Comparison of ENCODE assay signal across 8 cellular contexts in the genomic region with DNA sequence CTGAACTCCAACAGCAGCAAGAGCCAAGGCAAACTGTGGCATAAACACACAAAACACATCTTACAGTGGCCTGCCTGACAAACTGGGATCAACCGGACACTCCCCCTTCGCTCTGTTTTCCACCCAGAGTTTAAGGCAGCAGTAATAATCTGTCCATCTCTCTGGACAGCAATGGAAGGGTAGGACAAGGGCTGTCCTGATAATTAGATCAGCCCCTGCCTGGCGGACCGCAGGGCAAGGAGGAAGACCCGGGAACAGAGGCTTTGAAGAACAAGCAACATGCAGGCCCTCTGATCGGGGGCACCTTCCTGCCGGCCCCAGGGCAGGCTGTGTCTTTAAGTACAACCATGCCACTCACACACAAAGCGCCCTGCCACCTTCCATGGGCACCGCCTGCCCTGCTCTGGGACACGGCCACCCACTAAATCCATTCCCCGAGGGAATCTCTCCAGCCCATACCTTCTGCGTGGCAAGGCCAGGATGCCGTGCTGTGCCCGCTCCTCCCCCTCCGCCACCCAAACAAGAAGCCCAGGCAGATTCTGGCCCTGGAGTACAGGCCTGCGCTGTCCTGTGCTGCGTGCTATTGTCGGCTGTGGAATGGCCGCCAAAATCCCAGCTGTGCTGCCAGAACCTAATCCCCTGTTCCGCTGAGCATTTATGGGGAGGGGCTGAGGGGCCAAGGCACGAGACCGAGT. TPM values are rescaled to one million over a fixed set of nuclear protein-coding genes. Genes with fewer than 3 reads are reported as not detected.
DNase-seq lines count a peak whose midpoint lies in the region; ATAC-seq and TF ChIP-seq lines count a peak whose summit lies in the region.

No MANE protein-coding gene starts in this region.

- peak overlapping the region; percentile 52 for H3K4me3 ChIP-seq in RWPE2 (ENCODE audit: severe bottlenecking)
- H3K4me3 ChIP-seq in uterus = peak overlapping the region; percentile 54 to 79

- H3K36me3 ChIP-seq in RWPE2 (ENCODE audit: low read depth) (peaks cover 7% of the 10 kb centered on the region; the same call in 1 of the 2 replicates), uterus (no peaks in the 10 kb centered on the region)

- ATAC-seq in RWPE2 (ENCODE audit: low read depth) (peak; percentile 70), Right ventricle myocardium inferior (peak; percentile 70), HG03442 (IDR thresholded peaks at IDR 0.05; ENCODE audit: unreplicated experiment) (no peak)

- H3K4me1 ChIP-seq in RWPE2 (ENCODE audit: insufficient read depth, poor library complexity, severe bottlenecking) (peaks cover 38% of the 10 kb centered on the region), uterus (peaks cover under 1 to 20% of the 10 kb centered on the region in 2 donors)

- DNase-seq in D341Med (ENCODE audit: low spot score) (peak; percentile 83), HuH-7.5 (ENCODE audit: low spot score) (peak; percentile 19), RWPE2 (ENCODE audit: low spot score) (no peak), Right ventricle myocardium inferior (ENCODE audit: missing footprints) (peak; percentile 78), occipital lobe (lab: John Stamatoyannopoulos, UW) (peak; percentile 80), uterus (peak; percentile 70 to 71)

- TF ChIP-seq CTCF in RWPE2 (IDR thresholded peaks at IDR 0.05; ENCODE audit: poor library complexity, severe bottlenecking) = no peak
- TF ChIP-seq CTCF in uterus (IDR thresholded peaks at IDR 0.05) = no peak

- H3K9me3 ChIP-seq in RWPE2 (ENCODE audit: severe bottlenecking) (no peaks in the 10 kb centered on the region), uterus (no peaks in the 10 kb centered on the region)

- WGBS in adipose tissue, 3 donors = 0 to 2% (median 1%) methylated on average over 22 of the region's 22 CpGs

- intact Hi-C loops in Right ventricle myocardium inferior (cut with DNase I) = loop anchor here (1.0 to 2.0 kb wide), 2 partner anchors 39 to 61 kb away; a partner anchor contains a TSS
- intact Hi-C loops in uterus (cut with DNase I; ENCODE audit: low total_unique reads) = loop anchor here (5.0 kb wide), 1 partner anchor 36 kb away; no protein-coding TSS in a partner anchor

- H3K27ac ChIP-seq in RWPE2 (ENCODE audit: poor library complexity, severe bottlenecking) (peak overlapping the region; percentile 84), adipose tissue (ENCODE audit: low read depth, low read length) (peak overlapping the region; percentile 70), uterus (peak overlapping the region; percentile 95 to 96)

- peak in 1 of 2 donors; percentile 28 for TF ChIP-seq POLR2A in uterus (IDR thresholded peaks at IDR 0.05)

- H3K27me3 ChIP-seq in RWPE2 (ENCODE audit: insufficient read depth, poor library complexity, severe bottlenecking) (no peaks in the 10 kb centered on the region), uterus (no peaks in the 10 kb centered on the region)

RNA-seq across cellular contexts. Expression of a gene that starts 38.8 kb away (rescaled TPM):
- polyA plus RNA-seq in adipose tissue = 100 to 1,000 TPM in 1 of 3 donors, 10 to 100 TPM in 2; 79.0 to 132 (median 90.3) TPM
- total RNA-seq in Right ventricle myocardium inferior = 81.3 TPM
- 129 TPM for total RNA-seq in occipital lobe
- 100 to 1,000 TPM; 159 to 365 (median 303) TPM for total RNA-seq in uterus

RNA-seq across cellular contexts. Expression of a gene that starts 39.1 kb away (rescaled TPM):
- polyA plus RNA-seq in adipose tissue = 1 to 10 TPM; 4.3 to 6.9 (median 6.0) TPM
- 3.7 TPM for total RNA-seq in Right ventricle myocardium inferior
- total RNA-seq in occipital lobe = 11.4 TPM
- 10 to 100 TPM in 1 of 4 donors, 1 to 10 TPM in 2, not detected in 1; 3.8 to 10.2 (median 9.6) TPM for total RNA-seq in uterus

RNA-seq across cellular contexts. Expression of a gene that starts 42.8 kb away (rescaled TPM):
- polyA plus RNA-seq in adipose tissue = 10 to 100 TPM in 1 of 3 donors, 1 to 10 TPM in 2; 3.0 to 14.1 (median 4.7) TPM
- total RNA-seq in Right ventricle myocardium inferior = 5.1 TPM
- 2.7 TPM for total RNA-seq in occipital lobe
- 10 to 100 TPM in 2 of 4 donors, 1 to 10 TPM in 2; 7.3 to 24.6 (median 10.5) TPM for total RNA-seq in uterus
